Comparison of ENCODE assay signal across 27 cellular contexts in genomic region chr1:66671472-66671871, GRCh38.
"Had no signal": no experiment of that assay in that cellular context is flagged by ENCODE, and none has a peak within 500 bp of the region (broad histone marks: within the 10 kb centered on the region; RNA-seq: fewer than 3 reads in every experiment).

No MANE protein-coding gene starts in this region.

- H3K9me3 Mint-ChIP-seq: activated CD4-positive, alpha-beta T cell treated with anti-CD3 and anti-CD28 coated beads, Interleukin-2, amount 10 ng/mL, durations not matched to agents 24 days and 14 days; activated CD8-positive, alpha-beta T cell treated with anti-CD3 and anti-CD28 coated beads for 36 hours; activated naive CD8-positive, alpha-beta T cell treated with anti-CD3 and anti-CD28 coated beads for 36 hours; activated T-cell treated with anti-CD3 and anti-CD28 coated beads, Interleukin-2, amount 50 U/mL, for 72 hours; activated T-helper 17 cell treated with anti-CD3 and anti-CD28 coated beads, Interleukin-2, amount 50 U/mL, for 72 hours had no signal

- ATAC-seq: activated CD8-positive, alpha-beta T cell treated with anti-CD3 and anti-CD28 coated beads for 36 hours; activated T-cell treated with anti-CD3 and anti-CD28 coated beads, Interleukin-2, amount 50 U/mL, for 72 hours; activated T-helper 17 cell treated with anti-CD3 and anti-CD28 coated beads, Interleukin-2, amount 50 U/mL, for 72 hours; body of pancreas had no signal

- H3K4me1 Mint-ChIP-seq: activated CD4-positive, alpha-beta T cell treated with anti-CD3 and anti-CD28 coated beads, Interleukin-2, amount 10 ng/mL, durations not matched to agents 24 days and 14 days; activated naive CD8-positive, alpha-beta T cell treated with anti-CD3 and anti-CD28 coated beads for 36 hours; activated T-helper 17 cell treated with anti-CD3 and anti-CD28 coated beads, Interleukin-2, amount 50 U/mL, for 72 hours had no signal

- H3K4me3 ChIP-seq: body of pancreas, breast epithelium had no signal

- H3K4me3 Mint-ChIP-seq: activated CD4-positive, alpha-beta T cell treated with anti-CD3 and anti-CD28 coated beads, Interleukin-2, amount 10 ng/mL, durations not matched to agents 24 days and 14 days; activated CD8-positive, alpha-beta T cell treated with anti-CD3 and anti-CD28 coated beads for 36 hours; activated naive CD8-positive, alpha-beta T cell treated with anti-CD3 and anti-CD28 coated beads for 36 hours; activated T-cell treated with anti-CD3 and anti-CD28 coated beads, Interleukin-2, amount 50 U/mL, for 72 hours; activated T-helper 17 cell treated with anti-CD3 and anti-CD28 coated beads, Interleukin-2, amount 50 U/mL, for 72 hours had no signal

- DNase-seq: activated CD4-positive, alpha-beta T cell treated with anti-CD3 and anti-CD28 coated beads, Interleukin-2, amount 10 ng/mL, durations not matched to agents 24 days and 14 days; activated CD4-positive, alpha-beta T cell treated with anti-CD3 and anti-CD28 coated beads, Interleukin-2, amount 50 U/mL, for 4 hours; activated CD8-positive, alpha-beta T cell treated with anti-CD3 and anti-CD28 coated beads for 36 hours; activated effector memory CD4-positive, alpha-beta T cell treated with anti-CD3 and anti-CD28 coated beads, Interleukin-2, amount 50 U/mL, for 16 hours; activated naive CD4-positive, alpha-beta T cell; activated naive CD4-positive, alpha-beta T cell treated with anti-CD3 and anti-CD28 coated beads, Interleukin-2, amount 50 U/mL, for 16 hours; activated naive CD8-positive, alpha-beta T cell treated with anti-CD3 and anti-CD28 coated beads for 36 hours; activated T-cell treated with anti-CD3 and anti-CD28 coated beads, Interleukin-2, amount 50 U/mL, for 1 hour; activated T-cell treated with anti-CD3 and anti-CD28 coated beads, Interleukin-2, amount 50 U/mL, for 72 hours; amniotic stem cell; aorta; body of pancreas; NCI-H1105; NCI-H1417 treated with DMSO at 0.1 percent for 48 hours; NCI-H1930; NCI-H2081 treated with DMSO at 0.1 percent for 48 hours; NCI-H226; NCI-H446 treated with DMSO at 0.1 percent for 48 hours; NCI-H524; Right ventricle myocardium superior; SW 1271; T-helper 1 cell; T-helper 2 cell; T-helper 9 cell had no signal

- H3K27ac Mint-ChIP-seq: activated CD4-positive, alpha-beta T cell treated with anti-CD3 and anti-CD28 coated beads, Interleukin-2, amount 10 ng/mL, durations not matched to agents 24 days and 14 days; activated CD8-positive, alpha-beta T cell treated with anti-CD3 and anti-CD28 coated beads for 36 hours; activated naive CD8-positive, alpha-beta T cell treated with anti-CD3 and anti-CD28 coated beads for 36 hours; activated T-cell treated with anti-CD3 and anti-CD28 coated beads, Interleukin-2, amount 50 U/mL, for 72 hours; activated T-helper 17 cell treated with anti-CD3 and anti-CD28 coated beads, Interleukin-2, amount 50 U/mL, for 72 hours had no signal

- H3K36me3 Mint-ChIP-seq: activated naive CD8-positive, alpha-beta T cell treated with anti-CD3 and anti-CD28 coated beads for 36 hours had no signal

- H3K27ac ChIP-seq: body of pancreas, breast epithelium, KMS-11 had no signal

- H3K27me3 Mint-ChIP-seq: activated naive CD8-positive, alpha-beta T cell treated with anti-CD3 and anti-CD28 coated beads for 36 hours had no signal
